ENCODE assay signal across 12 cellular contexts in genomic region chr3:24483873-24484272, GRCh38. TPM values are rescaled to one million over a fixed set of nuclear protein-coding genes. Genes with fewer than 3 reads are reported as not detected.
"Had no signal": no experiment of that assay in that cellular context is flagged by ENCODE, and none has a peak within 500 bp of the region (broad histone marks: within the 10 kb centered on the region; RNA-seq: fewer than 3 reads in every experiment).

No MANE protein-coding gene starts in this region.

- DNase-seq: activated CD4-positive, alpha-beta memory T cell treated with anti-CD3 and anti-CD28 coated beads, Interleukin-2, amount 10 ng/mL, durations not matched to agents 7 days and 5 days; activated CD4-positive, alpha-beta T cell treated with anti-CD3 and anti-CD28 coated beads for 1 hour; activated CD8-positive, alpha-beta memory T cell treated with anti-CD3 and anti-CD28 coated beads, Interleukin-2, amount 50 U/mL, for 4 hours; activated naive CD4-positive, alpha-beta T cell; dorsolateral prefrontal cortex; glutamatergic neuron; left lung; mesendoderm; nephron progenitor cell; stimulated activated CD4-positive, alpha-beta T cell treated with anti-CD3 and anti-CD28 coated beads, Interleukin-2, amount 100 ng/mL, for 48 hours; stimulated activated naive CD8-positive, alpha-beta T cell treated with anti-CD3 and anti-CD28 coated beads, Interleukin-15, Interleukin-2, amounts not matched to agents 100 U/mL and 50 U/mL, for 24 hours had no signal

- H3K4me3 Mint-ChIP-seq: activated CD4-positive, alpha-beta memory T cell treated with anti-CD3 and anti-CD28 coated beads, Interleukin-2, amount 10 ng/mL, durations not matched to agents 7 days and 5 days; nephron progenitor cell had no signal

- H3K27me3 ChIP-seq: dorsolateral prefrontal cortex, left lung, suprapubic skin had no signal

- H3K4me3 ChIP-seq: dorsolateral prefrontal cortex, left lung, suprapubic skin had no signal

- H3K27ac Mint-ChIP-seq: activated CD4-positive, alpha-beta memory T cell treated with anti-CD3 and anti-CD28 coated beads, Interleukin-2, amount 10 ng/mL, durations not matched to agents 7 days and 5 days; nephron progenitor cell had no signal

- H3K4me1 Mint-ChIP-seq: activated CD4-positive, alpha-beta memory T cell treated with anti-CD3 and anti-CD28 coated beads, Interleukin-2, amount 10 ng/mL, durations not matched to agents 7 days and 5 days; nephron progenitor cell had no signal

- H3K9me3 Mint-ChIP-seq: activated CD4-positive, alpha-beta memory T cell treated with anti-CD3 and anti-CD28 coated beads, Interleukin-2, amount 10 ng/mL, durations not matched to agents 7 days and 5 days; nephron progenitor cell had no signal

- ATAC-seq: left lung; stimulated activated naive CD8-positive, alpha-beta T cell treated with anti-CD3 and anti-CD28 coated beads, Interleukin-15, Interleukin-2, amounts not matched to agents 100 U/mL and 50 U/mL, for 24 hours had no signal

- H3K36me3 ChIP-seq: left lung, suprapubic skin had no signal

- H3K27me3 Mint-ChIP-seq: activated CD4-positive, alpha-beta memory T cell treated with anti-CD3 and anti-CD28 coated beads, Interleukin-2, amount 10 ng/mL, durations not matched to agents 7 days and 5 days had no signal

- H3K27ac ChIP-seq: dorsolateral prefrontal cortex, left lung, suprapubic skin had no signal

- H3K9me3 ChIP-seq: left lung, suprapubic skin had no signal

RNA-seq across cellular contexts. Expression of gene THRB, which starts 10.8 kb away (rescaled TPM):
- total RNA-seq: activated CD4-positive, alpha-beta memory T cell treated with anti-CD3 and anti-CD28 coated beads, Interleukin-2, amount 10 ng/mL, durations not matched to agents 7 days and 5 days had no signal
